Comparison of ENCODE assay signal across 8 cellular contexts in the genomic region with DNA sequence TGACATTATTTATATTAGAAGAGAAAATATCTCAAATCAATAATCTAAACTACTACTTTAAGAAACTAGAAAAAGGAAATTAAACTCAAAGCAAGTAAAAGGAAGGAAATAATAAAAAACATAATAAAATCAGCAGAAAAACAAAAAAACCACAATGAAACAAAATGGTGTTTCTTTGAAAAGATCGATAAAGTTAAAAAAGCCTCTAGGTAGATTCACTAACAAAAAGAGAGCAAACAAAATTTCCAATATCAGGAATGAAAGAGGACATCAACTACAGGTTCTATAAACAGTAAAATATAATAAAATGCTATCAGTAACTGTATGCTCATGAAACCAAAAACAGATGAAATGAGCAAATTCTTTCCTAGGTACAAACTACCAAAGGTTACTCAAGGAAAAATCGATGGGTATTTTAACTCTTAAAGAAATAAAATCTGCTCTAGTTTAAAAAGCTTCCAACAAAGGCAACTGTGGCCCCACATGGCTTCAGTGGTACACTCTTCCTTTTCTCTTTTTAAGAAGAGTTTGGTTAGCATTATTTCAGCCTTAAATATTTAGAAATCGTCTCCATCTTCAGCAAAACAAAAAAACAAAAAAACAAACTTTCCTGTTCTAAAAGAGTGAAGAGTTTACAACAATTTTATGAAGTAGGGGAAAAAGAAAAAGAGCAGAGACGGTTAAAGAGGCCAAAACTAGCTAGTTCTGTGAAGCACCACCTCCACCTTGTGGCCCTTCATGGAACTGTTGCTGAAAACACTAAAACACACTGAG.
DNase-seq lines count a peak whose midpoint lies in the region; ATAC-seq, FAIRE-seq and TF ChIP-seq lines count a peak whose summit lies in the region.

No MANE protein-coding gene starts in this region.

- H3K27me3 Mint-ChIP-seq in stimulated activated memory B cell treated with anti-CD40 and anti-IgM and Interleukin-4, amounts not matched to agents 10 μg/mL and 1 μg/mL and 100 μg/mL, for 72 hours: no peaks in the 10 kb centered on the region

- no peak overlapping the region for H3K27ac Mint-ChIP-seq in stimulated activated memory B cell treated with anti-CD40 and anti-IgM and Interleukin-4, amounts not matched to agents 10 μg/mL and 1 μg/mL and 100 μg/mL, for 72 hours

- H3K27ac ChIP-seq in WERI-Rb-1 (no peak overlapping the region; the same call in 1 of the 2 replicates), breast epithelium (no peak overlapping the region), keratinocyte (ENCODE audit: control insufficient read depth, insufficient read depth, low read length) (no peak overlapping the region)

- H3K27me3 ChIP-seq in WERI-Rb-1 (ENCODE audit: insufficient read depth, low read depth, severe bottlenecking) (no peaks in the 10 kb centered on the region), breast epithelium (no peaks in the 10 kb centered on the region), keratinocyte (ENCODE audit: control insufficient read depth, extremely low read depth, insufficient read depth, low read length) (no peaks in the 10 kb centered on the region)

- H3K9me3 ChIP-seq in WERI-Rb-1 (ENCODE audit: severe bottlenecking) (no peaks in the 10 kb centered on the region), breast epithelium (no peaks in the 10 kb centered on the region), keratinocyte (ENCODE audit: control insufficient read depth, low read depth, low read length) (no peaks in the 10 kb centered on the region)

- H3K36me3 ChIP-seq in WERI-Rb-1 (peaks cover 27% of the 10 kb centered on the region), breast epithelium (no peaks in the 10 kb centered on the region), keratinocyte (ENCODE audit: control insufficient read depth in 2 of 2, extremely low read depth in 1 of 2, insufficient read depth in 2 of 2, low read length in 2 of 2) (peaks cover 0 to 11% of the 10 kb centered on the region in 2 experiments)

- intact Hi-C loops in breast epithelium (cut with DNase I; ENCODE audit: low total_unique reads): loop anchor here (10.0 kb wide), 1 partner anchor 480 kb away; no protein-coding TSS in a partner anchor

- H3K4me1 Mint-ChIP-seq in stimulated activated memory B cell treated with anti-CD40 and anti-IgM and Interleukin-4, amounts not matched to agents 10 μg/mL and 1 μg/mL and 100 μg/mL, for 72 hours: peaks cover 21% of the 10 kb centered on the region

- peak; percentile 9 for FAIRE-seq in keratinocyte (lab: Jason Lieb, UNC)

- no peak overlapping the region for H2AFZ ChIP-seq in keratinocyte (ENCODE audit: control insufficient read depth, low read length)

- DNase-seq in NCI-H510A treated with DMSO at 0.1 percent for 48 hours (lab: John Stamatoyannopoulos, UW) (peak; percentile 92), NCI-H510A (lab: John Stamatoyannopoulos, UW) (no peak), NCI-H1930 (lab: John Stamatoyannopoulos, UW) (peak; percentile 24 to 39), WERI-Rb-1 (peak; percentile 68), breast epithelium (ENCODE audit: low spot score in 2 of 2) (peak in 1 of 2 donors; percentile 46), keratinocyte (ENCODE audit: low read depth, low spot score) (peak; percentile 9)
- DNase-seq in stimulated activated CD4-positive, alpha-beta T cell treated with anti-CD3 and anti-CD28 coated beads, Interleukin-4, amount 100 ng/mL, for 1 hour: peak; percentile 63

- no peaks in the 10 kb centered on the region for H4K20me1 ChIP-seq in keratinocyte (ENCODE audit: control insufficient read depth, extremely low read depth, insufficient read depth, low read length)

- no peaks in the 10 kb centered on the region for H3K9me1 ChIP-seq in keratinocyte (ENCODE audit: control insufficient read depth, extremely low read depth, insufficient read depth, low read length)

- H3K9me3 Mint-ChIP-seq in stimulated activated memory B cell treated with anti-CD40 and anti-IgM and Interleukin-4, amounts not matched to agents 10 μg/mL and 1 μg/mL and 100 μg/mL, for 72 hours: no peaks in the 10 kb centered on the region

- no peaks in the 10 kb centered on the region for H3K4me1 ChIP-seq in breast epithelium
- H3K4me1 ChIP-seq in keratinocyte (ENCODE audit: control insufficient read depth, extremely low read depth, insufficient read depth, low read length): no peaks in the 10 kb centered on the region

- ATAC-seq in stimulated activated memory B cell treated with anti-CD40 and anti-IgM and Interleukin-4, amounts not matched to agents 10 μg/mL and 1 μg/mL and 100 μg/mL, for 72 hours: no peak

- no peak overlapping the region for H3K4me3 Mint-ChIP-seq in stimulated activated memory B cell treated with anti-CD40 and anti-IgM and Interleukin-4, amounts not matched to agents 10 μg/mL and 1 μg/mL and 100 μg/mL, for 72 hours

- H3K4me2 ChIP-seq in keratinocyte (ENCODE audit: control insufficient read depth, extremely low read depth, insufficient read depth, low read depth, low read length): no peak overlapping the region

- no peak overlapping the region for H3K9ac ChIP-seq in keratinocyte (ENCODE audit: control insufficient read depth, extremely low read depth, insufficient read depth, low read length)

- no peak overlapping the region for H3K4me3 ChIP-seq in WERI-Rb-1 (ENCODE audit: low read depth, low read length)
- no peak overlapping the region for H3K4me3 ChIP-seq in breast epithelium
- no peak overlapping the region for H3K4me3 ChIP-seq in keratinocyte (ENCODE audit: control insufficient read depth in 2 of 3, extremely low read depth in 1 of 3, insufficient read depth in 2 of 3, low read depth in 1 of 3, low read length in 3 of 3)

- H3K36me3 Mint-ChIP-seq in stimulated activated memory B cell treated with anti-CD40 and anti-IgM and Interleukin-4, amounts not matched to agents 10 μg/mL and 1 μg/mL and 100 μg/mL, for 72 hours: peaks cover 10% of the 10 kb centered on the region

- dilution Hi-C loops in keratinocyte (cut with MboI; ENCODE audit: extremely low pct_ligation_motif_present, low sequenced_read_pairs): no loop called here

- no peak for TF ChIP-seq POLR2A in breast epithelium (IDR thresholded peaks at IDR 0.05)

- TF ChIP-seq CTCF in WERI-Rb-1 (IDR thresholded peaks at IDR 0.05; ENCODE audit: low read depth, low read length): peak; percentile 90
- peak; percentile 93 to 96 (median 95) for TF ChIP-seq CTCF in breast epithelium (IDR thresholded peaks at IDR 0.05)
- peak; percentile 82 to 85 (median 82) for TF ChIP-seq CTCF in keratinocyte (optimal IDR thresholded peaks at IDR 0.05 in 1 of 3, IDR thresholded peaks at IDR 0.05 in 1 of 3, conservative IDR thresholded peaks at IDR 0.05 in 1 of 3; ENCODE audit: extremely low read depth in 1 of 3, insufficient read depth in 2 of 3, low read length in 3 of 3)

- H3K79me2 ChIP-seq in keratinocyte (ENCODE audit: control insufficient read depth, insufficient read depth, low read length): no peaks in the 10 kb centered on the region
